8 cellular contexts compared by ENCODE assay signal in genomic region chr3:52771334-52771681, GRCh38. TPM values are rescaled to one million over a fixed set of nuclear protein-coding genes. Genes with fewer than 3 reads are reported as not detected.
DNase-seq lines count a peak whose midpoint lies in the region; TF ChIP-seq lines count a peak whose summit lies in the region.

No MANE protein-coding gene starts in this region.

- no peak for TF ChIP-seq CTCF in chondrocyte (IDR thresholded peaks at IDR 0.05)

- H3K9ac ChIP-seq in ES-I3 (ENCODE audit: low read depth, low read length) (peak overlapping the region; percentile 74), mucosa of stomach (ENCODE audit: low read length) (peak overlapping the region; percentile 82)

- H3K4me1 Mint-ChIP-seq in IgD-negative memory B cell = peaks cover 16 to 18% (median 16%) of the 10 kb centered on the region in 3 donors
- peaks cover 18% of the 10 kb centered on the region for H3K4me1 Mint-ChIP-seq in chondrocyte (ENCODE audit: low read depth)

- H3K4me1 ChIP-seq in ES-I3 (ENCODE audit: insufficient read depth, low read length) (no peaks in the 10 kb centered on the region), mucosa of stomach (ENCODE audit: control insufficient read depth, insufficient read depth, low read length) (peaks cover 27% of the 10 kb centered on the region)

- no peak for DNase-seq in chondrocyte (ENCODE audit: low spot score)
- no peak for DNase-seq in hepatic stellate cell (ENCODE audit: low spot score)
- DNase-seq in NCI-H187 (lab: John Stamatoyannopoulos, UW) = no peak
- no peak for DNase-seq in NCI-H2081 (lab: John Stamatoyannopoulos, UW)
- no peak for DNase-seq in NOMO-1 treated with dmso at 0.1 percent for 144 hours (lab: John Stamatoyannopoulos, UW; ENCODE audit: unreplicated experiment)

- H3K9me3 Mint-ChIP-seq in IgD-negative memory B cell (no peaks in the 10 kb centered on the region), chondrocyte (ENCODE audit: low read depth) (no peaks in the 10 kb centered on the region)

- H3K27me3 ChIP-seq in mucosa of stomach (ENCODE audit: control insufficient read depth, insufficient read depth, low read length) = no peaks in the 10 kb centered on the region

- H3K36me3 Mint-ChIP-seq in IgD-negative memory B cell = peaks cover 3% of the 10 kb centered on the region
- H3K36me3 Mint-ChIP-seq in chondrocyte (ENCODE audit: low read depth) = peaks cover 1% of the 10 kb centered on the region

- peak overlapping the region; percentile 82 to 97 (median 84) for H3K27ac Mint-ChIP-seq in IgD-negative memory B cell
- peak overlapping the region; percentile 98 for H3K27ac Mint-ChIP-seq in chondrocyte (ENCODE audit: unreplicated experiment)

- H3K9me3 ChIP-seq in ES-I3 (ENCODE audit: control insufficient read depth, insufficient read depth, low read length) (no peaks in the 10 kb centered on the region), mucosa of stomach (ENCODE audit: control insufficient read depth, low read length) (no peaks in the 10 kb centered on the region)

- H3K4me3 ChIP-seq in mucosa of stomach (ENCODE audit: low read length) = peak overlapping the region; percentile 96

- H3K4me3 Mint-ChIP-seq in IgD-negative memory B cell = peak overlapping the region; percentile 92 to 100 (median 94)
- peak overlapping the region; percentile 98 for H3K4me3 Mint-ChIP-seq in chondrocyte (ENCODE audit: unreplicated experiment)

- H3K36me3 ChIP-seq in ES-I3 (ENCODE audit: insufficient read depth, low read length) (peaks cover 5% of the 10 kb centered on the region; the same call in 1 of the 2 replicates), mucosa of stomach (ENCODE audit: control insufficient read depth, insufficient read depth, low read length) (no peaks in the 10 kb centered on the region)

- no peaks in the 10 kb centered on the region for H3K27me3 Mint-ChIP-seq in IgD-negative memory B cell
- no peaks in the 10 kb centered on the region for H3K27me3 Mint-ChIP-seq in chondrocyte (ENCODE audit: low read depth)

RNA-seq across cellular contexts. Expression of gene NEK4, which starts 0.6 kb away (rescaled TPM):
- polyA plus RNA-seq in IgD-negative memory B cell = 11.3 TPM
- 11.3 to 15.6 TPM (median 11.6 TPM) in 3 replicates for total RNA-seq in chondrocyte

RNA-seq across cellular contexts. Expression of gene ITIH1, which starts 6.1 kb away (rescaled TPM):
- polyA plus RNA-seq in IgD-negative memory B cell = not detected
- total RNA-seq in chondrocyte = not detected in 3 replicates

RNA-seq across cellular contexts. Expression of gene ITIH3, which starts 23.3 kb away (rescaled TPM):
- polyA plus RNA-seq in IgD-negative memory B cell = not detected
- 3.5 to 17.8 TPM (median 16.9 TPM) in 3 replicates for total RNA-seq in chondrocyte

RNA-seq across cellular contexts. Expression of gene ITIH4, which starts 59.2 kb away (rescaled TPM):
- not detected for polyA plus RNA-seq in IgD-negative memory B cell
- total RNA-seq in chondrocyte = 5.2 to 8.3 TPM (median 6.3 TPM) in 3 replicates
